In the genomic region with DNA sequence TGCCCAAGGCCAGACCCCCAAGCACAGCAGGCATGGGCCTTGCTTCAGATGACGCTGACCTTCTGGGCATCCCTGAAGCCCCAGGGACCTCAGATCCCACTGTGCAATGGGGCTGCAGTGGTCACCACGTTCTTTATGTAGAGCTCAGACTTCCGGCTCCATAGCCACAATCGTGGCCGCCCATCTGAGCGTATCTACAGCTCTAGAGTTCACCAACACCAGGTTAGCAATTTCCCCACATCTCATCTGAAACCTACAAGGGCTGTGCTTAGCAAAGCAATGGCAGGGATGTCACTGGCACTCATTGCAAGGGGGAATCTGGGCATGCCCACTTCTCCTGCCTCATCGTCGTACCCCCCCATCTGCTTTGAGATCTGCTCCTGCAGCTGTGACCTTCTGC, we compare ENCODE assay signal across 25 cellular contexts.
"Had no signal": no experiment of that assay in that cellular context is flagged by ENCODE, and none has a peak within 500 bp of the region (broad histone marks: within the 10 kb centered on the region; RNA-seq: fewer than 3 reads in every experiment).

No MANE protein-coding gene starts in this region.

- DNase-seq: dermis blood vessel endothelial cell; dorsolateral prefrontal cortex; effector CD4-positive, alpha-beta T cell; effector memory CD4-positive, alpha-beta T cell; esophagus squamous epithelium; foreskin fibroblast; foreskin melanocyte; gastrocnemius medialis; glutamatergic neuron; head of caudate nucleus; heart right ventricle; hippocampal formation; left cardiac atrium; left ventricle myocardium superior; lower lobe of right lung; mammary epithelial cell; mesendoderm; midbrain had no signal

- H3K36me3 ChIP-seq: esophagus squamous epithelium, gastrocnemius medialis, heart right ventricle, left lung, lower lobe of right lung had no signal

- ATAC-seq: gastrocnemius medialis, heart right ventricle, left cardiac atrium, left lung, left ventricle myocardium superior, lower lobe of right lung had no signal

- H3K27ac Mint-ChIP-seq: memory B cell had no signal

- H3K4me1 Mint-ChIP-seq: memory B cell had no signal

- FAIRE-seq: colon, endothelial cell of umbilical vein, islet of Langerhans, keratinocyte had no signal

- H3K27me3 ChIP-seq: esophagus squamous epithelium, gastrocnemius medialis, heart right ventricle, left lung had no signal

- H3K9me3 ChIP-seq: gastrocnemius medialis, heart right ventricle, left lung, lower lobe of right lung had no signal

- H3K4me1 ChIP-seq: esophagus squamous epithelium, gastrocnemius medialis, heart right ventricle, left lung, lower lobe of right lung had no signal

- H3K27ac ChIP-seq: coronary artery, dorsolateral prefrontal cortex, esophagus squamous epithelium, gastrocnemius medialis, heart right ventricle, left lung, lower lobe of right lung had no signal

- H3K4me3 ChIP-seq: coronary artery, dorsolateral prefrontal cortex, esophagus squamous epithelium, gastrocnemius medialis, heart right ventricle, left lung, lower lobe of right lung had no signal

- H3K4me3 Mint-ChIP-seq: memory B cell had no signal
